In the genomic region with DNA sequence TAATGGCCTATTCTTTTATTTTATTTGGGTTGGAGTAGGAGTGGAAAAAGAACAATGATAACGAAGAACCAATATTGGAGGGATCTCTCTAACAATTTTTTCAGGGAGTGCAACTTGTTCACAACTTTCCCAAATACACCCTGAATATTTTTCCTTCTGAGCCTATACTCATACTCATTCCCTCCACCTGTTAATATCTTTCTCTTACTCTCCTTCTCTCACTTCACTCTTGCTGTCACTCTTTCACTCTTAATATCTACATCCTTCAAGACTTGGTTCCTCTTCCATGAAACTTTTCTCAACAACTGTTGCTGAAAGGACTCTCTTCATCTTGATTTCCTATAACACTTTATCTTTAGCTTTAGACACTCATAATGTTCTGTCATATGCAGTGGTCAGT, we compare ENCODE assay signal across 1 cellular context.
TF ChIP-seq lines count a peak whose summit lies in the region.

No MANE protein-coding gene starts in this region.

TF ChIP-seq in H1, 55 proteins besides CTCF, POLR2A, EP300 and RAD21 (continued from another document):
- TF ChIP-seq POLR2AphosphoS5 (IDR thresholded peaks at IDR 0.05; ENCODE audit: low read depth, low read length) (no peak), KDM5A (IDR thresholded peaks at IDR 0.05; ENCODE audit: low read length) (no peak), RFX5 (IDR thresholded peaks at IDR 0.05; ENCODE audit: borderline replicate concordance, low read depth, low read length) (no peak), KDM4A (IDR thresholded peaks at IDR 0.05; ENCODE audit: low read depth, low read length, severe bottlenecking) (no peak), TAF1 (IDR thresholded peaks at IDR 0.05; ENCODE audit: low read depth, low read length) (no peak), GABPA (IDR thresholded peaks at IDR 0.05; ENCODE audit: borderline replicate concordance, insufficient read depth, low read length) (no peak), SRF (IDR thresholded peaks at IDR 0.05; ENCODE audit: low read depth, low read length) (no peak), CHD1 (IDR thresholded peaks at IDR 0.05; ENCODE audit: low read depth, low read length) (no peak), EZH2 (IDR thresholded peaks at IDR 0.05; ENCODE audit: low read depth, low read length, severe bottlenecking) (no peak), CBX5 (IDR thresholded peaks at IDR 0.05; ENCODE audit: low read depth, low read length) (no peak)
- TF ChIP-seq, protein P1, sequence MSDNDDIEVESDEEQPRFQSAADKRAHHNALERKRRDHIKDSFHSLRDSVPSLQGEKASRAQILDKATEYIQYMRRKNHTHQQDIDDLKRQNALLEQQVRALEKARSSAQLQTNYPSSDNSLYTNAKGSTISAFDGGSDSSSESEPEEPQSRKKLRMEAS (IDR thresholded peaks at IDR 0.05): no peak
